ENCODE assay signal across 8 cellular contexts in genomic region chr11:45079943-45080719, GRCh38.
DNase-seq lines count a peak whose midpoint lies in the region; ATAC-seq, FAIRE-seq and TF ChIP-seq lines count a peak whose summit lies in the region.

No MANE protein-coding gene starts in this region.

- TF ChIP-seq CTCF in activated CD8-positive, alpha-beta T cell treated with anti-CD3 and anti-CD28 coated beads for 36 hours (IDR thresholded peaks at IDR 0.05) = no peak
- no peak for TF ChIP-seq CTCF in ovary (IDR thresholded peaks at IDR 0.05)

- H3K36me3 ChIP-seq in ovary = no peaks in the 10 kb centered on the region

- peak; percentile 62 for DNase-seq in KG1 (lab: John Stamatoyannopoulos, UW)
- DNase-seq in activated CD8-positive, alpha-beta T cell treated with anti-CD3 and anti-CD28 coated beads for 36 hours = peak; percentile 76
- DNase-seq in left cardiac atrium = no peak
- DNase-seq in stimulated activated naive CD4-positive, alpha-beta T cell treated with Interleukin-2 at 50 U/mL for 16 hours (lab: John Stamatoyannopoulos, UW) = peak; percentile 28
- DNase-seq in epidermal melanocyte (ENCODE audit: insufficient read length, low spot score) = no peak
- no peak for DNase-seq in ovary
- DNase-seq in H54 (ENCODE audit: insufficient read length, low spot score) = no peak

- POLR2A ChIA-PET in activated CD8-positive, alpha-beta T cell treated with anti-CD3 and anti-CD28 coated beads for 36 hours (lab: Charles Lee) = interaction anchor here (0.6 to 2.0 kb wide), 6 partner anchors 10 to 472 kb away, joined by 3 to 6 read pairs (median 3); no protein-coding TSS in a partner anchor

- H3K4me1 Mint-ChIP-seq in activated CD8-positive, alpha-beta T cell treated with anti-CD3 and anti-CD28 coated beads for 36 hours (ENCODE audit: low read depth) = peaks cover 54% of the 10 kb centered on the region

- no peaks in the 10 kb centered on the region for H3K27me3 Mint-ChIP-seq in activated CD8-positive, alpha-beta T cell treated with anti-CD3 and anti-CD28 coated beads for 36 hours

- 64 to 76% (median 66%) methylated on average over 16 of the region's 16 CpGs for WGBS in ovary, 3 donors

- no peak overlapping the region for H3K27ac ChIP-seq in ovary

- H3K9me3 ChIP-seq in ovary = no peaks in the 10 kb centered on the region

- no peaks in the 10 kb centered on the region for H3K27me3 ChIP-seq in ovary

- CTCF ChIA-PET in activated CD8-positive, alpha-beta T cell treated with anti-CD3 and anti-CD28 coated beads for 36 hours (lab: Charles Lee) = interaction anchor here (0.6 to 3.4 kb wide), 6 partner anchors 12 to 153 kb away, joined by 3 to 37 read pairs (median 4); partner anchors contain the start of gene TP53I11

- intact Hi-C loops in activated CD8-positive, alpha-beta T cell treated with anti-CD3 and anti-CD28 coated beads for 36 hours (cut with micrococcal nuclease) = no loop called here
- intact Hi-C loops in left cardiac atrium (cut with DNase I) (no loop called here), ovary (cut with DNase I) (no loop called here)

- H3K36me3 Mint-ChIP-seq in activated CD8-positive, alpha-beta T cell treated with anti-CD3 and anti-CD28 coated beads for 36 hours (ENCODE audit: low read depth) = peaks cover 2% of the 10 kb centered on the region

- FAIRE-seq in H54 (lab: Jason Lieb, UNC) = no peak

- H3K27ac Mint-ChIP-seq in activated CD8-positive, alpha-beta T cell treated with anti-CD3 and anti-CD28 coated beads for 36 hours = peak overlapping the region; percentile 93

- ATAC-seq in GM18858 (IDR thresholded peaks at IDR 0.05; ENCODE audit: unreplicated experiment) = peak; percentile 65
- peak; percentile 83 for ATAC-seq in activated CD8-positive, alpha-beta T cell treated with anti-CD3 and anti-CD28 coated beads for 36 hours
- ATAC-seq in left cardiac atrium = peak; percentile 36 to 67

- H3K9me3 Mint-ChIP-seq in activated CD8-positive, alpha-beta T cell treated with anti-CD3 and anti-CD28 coated beads for 36 hours = peaks cover 12% of the 10 kb centered on the region

- no peak overlapping the region for H3K4me3 ChIP-seq in ovary

- H3K4me1 ChIP-seq in ovary (ENCODE audit: insufficient read depth) = no peaks in the 10 kb centered on the region

- TF ChIP-seq POLR2A in ovary (IDR thresholded peaks at IDR 0.05) (no peak), H54 (IDR thresholded peaks at IDR 0.05; ENCODE audit: low read depth, low read length) (no peak)

- TF ChIP-seq EP300 in ovary (IDR thresholded peaks at IDR 0.05) = no peak

- peak overlapping the region; percentile 52 for H3K4me3 Mint-ChIP-seq in activated CD8-positive, alpha-beta T cell treated with anti-CD3 and anti-CD28 coated beads for 36 hours

Comparison
In these comparisons a context has a peak if more than half of its experiments do, and no peak if none do; other contexts are left out.
1. DNase-seq: peak in KG1 (single experiment), activated CD8-positive, alpha-beta T cell treated with anti-CD3 and anti-CD28 coated beads for 36 hours (single experiment) and stimulated activated naive CD4-positive, alpha-beta T cell treated with Interleukin-2 at 50 U/mL for 16 hours (single experiment); none in left cardiac atrium (single experiment), epidermal melanocyte (single experiment), ovary (0 of 5) and H54 (single experiment).
2. Peak in every context shown above with its lines, with median percentiles within 50 percentile points of each other: ATAC-seq.